In the genomic region with DNA sequence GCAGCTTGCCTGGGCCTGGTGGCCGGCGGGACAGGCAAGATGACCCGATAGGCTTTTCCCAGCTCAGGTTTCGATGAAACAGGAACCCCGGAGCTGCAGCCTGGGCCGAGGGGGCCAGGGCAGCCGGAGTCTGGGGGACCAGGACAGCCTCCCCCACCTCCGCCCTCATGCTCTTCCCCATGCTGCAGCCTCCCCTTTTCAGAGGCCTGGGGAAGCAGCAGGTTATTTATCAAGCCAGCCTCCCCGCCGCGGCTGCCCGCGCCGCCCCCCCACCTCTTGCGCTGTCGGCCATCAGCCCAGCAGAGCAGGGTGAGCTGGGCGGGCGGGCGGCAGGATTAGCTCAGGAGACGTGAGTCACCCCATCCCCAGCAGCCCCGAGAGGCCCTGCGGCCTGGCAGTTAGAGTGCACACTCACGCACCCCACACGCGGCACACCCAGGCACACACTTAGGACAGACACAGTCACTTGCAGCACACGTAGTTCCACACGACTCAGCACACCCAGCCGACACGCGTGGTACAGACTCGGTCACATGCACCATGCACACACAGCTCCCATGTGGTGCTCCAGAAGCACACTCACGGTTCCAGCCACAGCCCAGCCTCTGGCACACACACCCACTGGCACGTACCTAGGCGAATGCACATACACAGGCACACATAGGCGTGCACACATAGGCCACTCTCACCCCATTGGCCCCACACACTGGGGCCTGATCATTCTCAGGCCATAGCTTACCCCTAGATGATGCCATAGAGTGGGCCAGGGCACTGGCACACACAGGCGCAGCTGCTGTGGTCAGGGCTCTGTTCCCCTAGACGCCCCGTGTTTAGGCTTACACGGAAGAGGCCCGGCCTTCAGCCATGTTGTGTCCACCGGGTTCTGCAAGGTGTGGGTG, we compare ENCODE assay signal across 10 cellular contexts. TPM values are rescaled to one million over a fixed set of nuclear protein-coding genes. Genes with fewer than 3 reads are reported as not detected.
A peak's percentile ranks its signal among the peaks of the same experiment; 100 is the strongest.
DNase-seq lines count a peak whose midpoint lies in the region; ATAC-seq, FAIRE-seq and TF ChIP-seq lines count a peak whose summit lies in the region.
"Had no signal": no experiment of that assay in that cellular context is flagged by ENCODE, and none has a peak within 500 bp of the region (broad histone marks: within the 10 kb centered on the region; RNA-seq: fewer than 3 reads in every experiment).

No MANE protein-coding gene starts in this region.

- no peak overlapping the region for H2AFZ ChIP-seq in astrocyte (ENCODE audit: low read depth, low read length)

- POLR2A ChIA-PET in activated CD8-positive, alpha-beta T cell treated with anti-CD3 and anti-CD28 coated beads for 36 hours (lab: Charles Lee), result interaction anchor here (0.6 to 2.1 kb wide), 4 partner anchors 9 to 57 kb away, joined by 3 to 7 read pairs (median 4); partner anchors contain the start of gene CXXC5
- POLR2A ChIA-PET in activated CD8-positive, alpha-beta T cell treated with anti-CD3 and anti-CD28 coated beads, Interleukin-2, amount 10 ng/mL, durations not matched to agents 7 days and 5 days (lab: Charles Lee), result no interaction called here

- H3K9me3 ChIP-seq in KOPT-K1 (ENCODE audit: insufficient read depth, low read length, poor library complexity, severe bottlenecking), result no peaks in the 10 kb centered on the region
- no peaks in the 10 kb centered on the region for H3K9me3 ChIP-seq in astrocyte (ENCODE audit: insufficient read depth, low read depth, low read length)

- H3K27me3 Mint-ChIP-seq in activated CD8-positive, alpha-beta T cell treated with anti-CD3 and anti-CD28 coated beads for 36 hours, result peaks cover 3% of the 10 kb centered on the region
- peaks cover 3% of the 10 kb centered on the region for H3K27me3 Mint-ChIP-seq in activated CD8-positive, alpha-beta T cell treated with anti-CD3 and anti-CD28 coated beads, Interleukin-2, amount 10 ng/mL, durations not matched to agents 7 days and 5 days (ENCODE audit: low read depth)
- no peaks in the 10 kb centered on the region for H3K27me3 Mint-ChIP-seq in astrocyte (ENCODE audit: low read depth, unreplicated experiment)

- H3K79me2 ChIP-seq in astrocyte (ENCODE audit: insufficient read depth, low read length), result peaks cover 92% of the 10 kb centered on the region

- H3K9ac ChIP-seq in astrocyte (ENCODE audit: low read length), result peak overlapping the region; percentile 69

- no peaks in the 10 kb centered on the region for H3K36me3 Mint-ChIP-seq in activated CD8-positive, alpha-beta T cell treated with anti-CD3 and anti-CD28 coated beads for 36 hours (ENCODE audit: low read depth)
- no peaks in the 10 kb centered on the region for H3K36me3 Mint-ChIP-seq in activated CD8-positive, alpha-beta T cell treated with anti-CD3 and anti-CD28 coated beads, Interleukin-2, amount 10 ng/mL, durations not matched to agents 7 days and 5 days (ENCODE audit: low read depth)
- peaks cover 6% of the 10 kb centered on the region for H3K36me3 Mint-ChIP-seq in astrocyte (ENCODE audit: low read depth, unreplicated experiment)

- H3K4me2 ChIP-seq in astrocyte (ENCODE audit: low read length), result peak overlapping the region; percentile 76

- H3K4me1 Mint-ChIP-seq in activated CD8-positive, alpha-beta T cell treated with anti-CD3 and anti-CD28 coated beads for 36 hours (ENCODE audit: low read depth), result peaks cover 37% of the 10 kb centered on the region
- peaks cover 20% of the 10 kb centered on the region for H3K4me1 Mint-ChIP-seq in activated CD8-positive, alpha-beta T cell treated with anti-CD3 and anti-CD28 coated beads, Interleukin-2, amount 10 ng/mL, durations not matched to agents 7 days and 5 days (ENCODE audit: low read depth)
- peaks cover 57% of the 10 kb centered on the region for H3K4me1 Mint-ChIP-seq in astrocyte (ENCODE audit: low read depth, unreplicated experiment)

- intact Hi-C loops in activated CD8-positive, alpha-beta T cell treated with anti-CD3 and anti-CD28 coated beads for 36 hours (cut with micrococcal nuclease), result no loop called here

- no peak overlapping the region for H3K4me3 ChIP-seq in astrocyte (ENCODE audit: insufficient read depth, low read depth, low read length)
- peak overlapping the region in 3 of 7 experiments; percentile 1 to 5 (median 3) for H3K4me3 ChIP-seq in skin epidermis

- CTCF ChIA-PET in activated CD8-positive, alpha-beta T cell treated with anti-CD3 and anti-CD28 coated beads for 36 hours (lab: Charles Lee), result interaction anchor here (0.9 kb wide), 1 partner anchor 27 kb away, joined by 3 read pairs; no protein-coding TSS in a partner anchor
- CTCF ChIA-PET in activated CD8-positive, alpha-beta T cell treated with anti-CD3 and anti-CD28 coated beads, Interleukin-2, amount 10 ng/mL, durations not matched to agents 7 days and 5 days (lab: Charles Lee), result interaction anchor here (1.1 to 1.9 kb wide), 2 partner anchors 9 to 10 kb away, joined by 3 to 5 read pairs; no protein-coding TSS in a partner anchor

- no peaks in the 10 kb centered on the region; the same call in 1 of the 2 replicates for H3K36me3 ChIP-seq in KOPT-K1 (ENCODE audit: insufficient read depth, low read length)
- H3K36me3 ChIP-seq in astrocyte (ENCODE audit: insufficient read depth, low read length), result no peaks in the 10 kb centered on the region

- H3K27ac ChIP-seq in KOPT-K1 (ENCODE audit: low read depth, low read length, poor library complexity, severe bottlenecking) (peak overlapping the region; percentile 13), astrocyte (ENCODE audit: low read depth, low read length) (peak overlapping the region; percentile 83), skin epidermis (peak overlapping the region; percentile 24 to 95 (median 84))

- peak; percentile 32 for ATAC-seq in activated CD8-positive, alpha-beta T cell treated with anti-CD3 and anti-CD28 coated beads for 36 hours
- no peak for ATAC-seq in activated CD8-positive, alpha-beta T cell treated with anti-CD3 and anti-CD28 coated beads, Interleukin-2, amount 10 ng/mL, durations not matched to agents 7 days and 5 days

- H4K20me1 ChIP-seq in astrocyte (ENCODE audit: insufficient read depth, low read length), result peaks cover 72% of the 10 kb centered on the region

- peak overlapping the region; percentile 52 for H3K27ac Mint-ChIP-seq in activated CD8-positive, alpha-beta T cell treated with anti-CD3 and anti-CD28 coated beads for 36 hours
- H3K27ac Mint-ChIP-seq in activated CD8-positive, alpha-beta T cell treated with anti-CD3 and anti-CD28 coated beads, Interleukin-2, amount 10 ng/mL, durations not matched to agents 7 days and 5 days, result no peak overlapping the region
- H3K27ac Mint-ChIP-seq in astrocyte (ENCODE audit: unreplicated experiment), result peak overlapping the region; percentile 12

- H3K27me3 ChIP-seq in astrocyte (ENCODE audit: insufficient read depth, low read length), result no peaks in the 10 kb centered on the region

- TF ChIP-seq CTCF in activated CD8-positive, alpha-beta T cell treated with anti-CD3 and anti-CD28 coated beads for 36 hours (IDR thresholded peaks at IDR 0.05), result no peak
- TF ChIP-seq CTCF in astrocyte (IDR thresholded peaks at IDR 0.05; ENCODE audit: insufficient read depth, low read depth, low read length), result no peak

- H3K9me3 Mint-ChIP-seq in activated CD8-positive, alpha-beta T cell treated with anti-CD3 and anti-CD28 coated beads for 36 hours, result no peaks in the 10 kb centered on the region
- no peaks in the 10 kb centered on the region for H3K9me3 Mint-ChIP-seq in activated CD8-positive, alpha-beta T cell treated with anti-CD3 and anti-CD28 coated beads, Interleukin-2, amount 10 ng/mL, durations not matched to agents 7 days and 5 days (ENCODE audit: insufficient read depth)
- H3K9me3 Mint-ChIP-seq in astrocyte (ENCODE audit: unreplicated experiment), result no peaks in the 10 kb centered on the region

- DNase-seq in activated CD8-positive, alpha-beta T cell treated with anti-CD3 and anti-CD28 coated beads for 36 hours, result no peak
- DNase-seq in activated CD8-positive, alpha-beta T cell treated with anti-CD3 and anti-CD28 coated beads, Interleukin-2, amount 10 ng/mL, durations not matched to agents 7 days and 5 days, result no peak
- peak; percentile 96 for DNase-seq in astrocyte (ENCODE audit: low read depth)
- DNase-seq in inferior parietal cortex (ENCODE audit: extremely low spot score), result peak; percentile 68
- no peak for DNase-seq in RPMI8226
- DNase-seq in activated CD4-positive, alpha-beta T cell treated with anti-CD3 and anti-CD28 coated beads, Interleukin-2, amount 50 U/mL, for 1 hour, result no peak

- FAIRE-seq in astrocyte (lab: Jason Lieb, UNC), result no peak
- FAIRE-seq: frontal cortex, G401.6 had no signal

- peaks cover 71% of the 10 kb centered on the region for H3K4me1 ChIP-seq in astrocyte (ENCODE audit: insufficient read depth, low read length)

- H3K4me3 Mint-ChIP-seq in activated CD8-positive, alpha-beta T cell treated with anti-CD3 and anti-CD28 coated beads for 36 hours, result no peak overlapping the region
- no peak overlapping the region for H3K4me3 Mint-ChIP-seq in activated CD8-positive, alpha-beta T cell treated with anti-CD3 and anti-CD28 coated beads, Interleukin-2, amount 10 ng/mL, durations not matched to agents 7 days and 5 days
- H3K4me3 Mint-ChIP-seq in astrocyte (ENCODE audit: unreplicated experiment), result peak overlapping the region; percentile 54

RNA-seq across cellular contexts. Expression of gene CXXC5, which starts 13.0 kb away (rescaled TPM):
- total RNA-seq in activated CD8-positive, alpha-beta T cell treated with anti-CD3 and anti-CD28 coated beads for 36 hours, result 1 to 10 TPM; 3.5 to 4.3 TPM
- total RNA-seq in activated CD8-positive, alpha-beta T cell treated with anti-CD3 and anti-CD28 coated beads, Interleukin-2, amount 10 ng/mL, durations not matched to agents 7 days and 5 days, result 1 to 10 TPM; 1.2 to 2.0 TPM
- 151 and 185 TPM in 2 replicates for total RNA-seq in astrocyte

Comparison
In these comparisons a context has a peak if more than half of its experiments do, and no peak if none do; other contexts are left out.
1. DNase-seq: peak in astrocyte (single experiment) and inferior parietal cortex (single experiment); none in activated CD8-positive, alpha-beta T cell treated with anti-CD3 and anti-CD28 coated beads for 36 hours (single experiment), activated CD8-positive, alpha-beta T cell treated with anti-CD3 and anti-CD28 coated beads, Interleukin-2, amount 10 ng/mL, durations not matched to agents 7 days and 5 days (single experiment), RPMI8226 (single experiment) and activated CD4-positive, alpha-beta T cell treated with anti-CD3 and anti-CD28 coated beads, Interleukin-2, amount 50 U/mL, for 1 hour (single experiment).
2. H3K27ac ChIP-seq: peak in every context shown above with its lines; median percentile 84 in skin epidermis; 83 in astrocyte; 13 in KOPT-K1.
3. RNA of gene CXXC5, which starts 13.0 kb away (total RNA-seq): 151 to 185 TPM in astrocyte; 3.5 to 4.3 TPM in activated CD8-positive, alpha-beta T cell treated with anti-CD3 and anti-CD28 coated beads for 36 hours and 1.2 to 2.0 TPM in activated CD8-positive, alpha-beta T cell treated with anti-CD3 and anti-CD28 coated beads, Interleukin-2, amount 10 ng/mL, durations not matched to agents 7 days and 5 days; every median in the first group is over 10 times any median in the second.